ENCODE assay signal across 1 cellular context in the genomic region with DNA sequence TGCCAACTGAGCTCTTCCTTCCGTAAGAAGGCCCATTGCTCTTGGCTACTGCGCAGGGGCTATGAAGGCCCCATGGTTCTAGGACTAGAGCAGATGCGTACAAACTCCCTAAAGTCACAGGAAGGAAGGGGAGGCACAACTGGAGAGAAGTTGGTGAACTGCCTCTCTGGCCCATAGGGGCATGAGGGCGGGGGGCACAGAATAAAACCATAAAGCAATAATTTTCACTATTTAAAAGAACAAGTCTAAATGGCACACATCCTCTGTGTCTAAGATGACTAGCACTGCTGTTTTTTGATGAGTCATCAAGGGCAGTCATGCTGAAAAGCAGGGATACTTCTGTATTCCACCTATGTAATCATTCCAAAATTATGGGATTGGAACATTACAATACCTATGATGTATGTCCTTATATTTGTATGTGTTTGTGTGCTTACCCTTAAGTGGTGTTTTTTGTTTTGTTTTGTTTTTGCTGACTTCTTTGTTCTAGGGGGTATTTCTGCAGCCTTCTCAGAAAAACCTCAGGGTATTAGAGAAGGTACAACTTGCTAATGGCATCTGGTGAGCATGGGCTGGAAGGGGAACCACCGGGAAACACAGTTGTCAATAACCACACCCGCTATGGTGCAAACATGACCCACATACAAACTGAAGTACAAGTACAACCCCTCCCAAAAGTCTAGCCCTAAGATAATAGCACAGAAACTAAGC.
A peak's percentile ranks its signal among the peaks of the same experiment; 100 is the strongest.
TF ChIP-seq lines count a peak whose summit lies in the region.

No MANE protein-coding gene starts in this region.

TF ChIP-seq in IMR-90, 13 proteins besides CTCF, POLR2A, EP300 and RAD21:
- TF ChIP-seq FOS (IDR thresholded peaks at IDR 0.05; ENCODE audit: low read depth, low read length) = peak; percentile 97
- TF ChIP-seq MXI1 (IDR thresholded peaks at IDR 0.05; ENCODE audit: borderline replicate concordance, low read depth, low read length) = no peak
- TF ChIP-seq, protein P1, sequence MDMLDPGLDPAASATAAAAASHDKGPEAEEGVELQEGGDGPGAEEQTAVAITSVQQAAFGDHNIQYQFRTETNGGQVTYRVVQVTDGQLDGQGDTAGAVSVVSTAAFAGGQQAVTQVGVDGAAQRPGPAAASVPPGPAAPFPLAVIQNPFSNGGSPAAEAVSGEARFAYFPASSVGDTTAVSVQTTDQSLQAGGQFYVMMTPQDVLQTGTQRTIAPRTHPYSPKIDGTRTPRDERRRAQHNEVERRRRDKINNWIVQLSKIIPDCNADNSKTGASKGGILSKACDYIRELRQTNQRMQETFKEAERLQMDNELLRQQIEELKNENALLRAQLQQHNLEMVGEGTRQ (IDR thresholded peaks at IDR 0.05; ENCODE audit: low read depth, low read length) = no peak
- TF ChIP-seq CEBPB (IDR thresholded peaks at IDR 0.05; ENCODE audit: low read depth, low read length) = no peak
- TF ChIP-seq MAFK (IDR thresholded peaks at IDR 0.05; ENCODE audit: low read depth, low read length) = peak; percentile 97
- TF ChIP-seq MAZ (IDR thresholded peaks at IDR 0.05; ENCODE audit: borderline replicate concordance, low read depth, low read length) = no peak
- peak; percentile 96 for TF ChIP-seq NFE2L2 (IDR thresholded peaks at IDR 0.05; ENCODE audit: low read depth, low read length)
- TF ChIP-seq RFX5 (IDR thresholded peaks at IDR 0.05; ENCODE audit: low read depth, low read length) = no peak
- no peak for TF ChIP-seq RCOR1 (IDR thresholded peaks at IDR 0.05; ENCODE audit: insufficient replicate concordance, low read length)
- TF ChIP-seq ELK1 (IDR thresholded peaks at IDR 0.05; ENCODE audit: borderline replicate concordance, low read depth, low read length) = no peak
- TF ChIP-seq BHLHE40 (IDR thresholded peaks at IDR 0.05; ENCODE audit: low read depth, low read length) = peak; percentile 12; the same call in 1 of the 2 replicates
- TF ChIP-seq SMC3 (IDR thresholded peaks at IDR 0.05; ENCODE audit: low read depth, low read length) = no peak
- no peak for TF ChIP-seq CHD1 (IDR thresholded peaks at IDR 0.05; ENCODE audit: low read depth, low read length)
